30 cellular contexts compared by ENCODE assay signal in the genomic region with DNA sequence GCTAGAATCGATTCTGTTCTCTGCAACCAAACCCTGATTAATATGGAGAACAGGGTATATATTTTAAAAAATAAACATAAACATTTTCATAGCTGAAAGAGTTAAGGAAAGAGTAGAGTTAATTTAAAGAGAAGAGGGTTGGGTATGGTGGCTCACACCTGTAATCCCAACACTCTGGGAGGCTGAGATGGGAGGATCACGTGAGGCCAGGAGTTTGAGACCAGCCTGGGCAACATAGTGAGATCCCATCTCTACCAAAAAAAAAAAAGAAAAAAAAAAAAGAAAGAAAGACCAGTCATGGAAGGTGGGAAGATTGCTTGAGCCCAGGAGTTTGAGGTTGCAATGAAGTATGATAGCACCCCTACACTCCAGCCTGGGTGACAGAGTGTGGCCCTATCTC. TPM values are rescaled to one million over a fixed set of nuclear protein-coding genes. Genes with fewer than 3 reads are reported as not detected.
"Had no signal": no experiment of that assay in that cellular context is flagged by ENCODE, and none has a peak within 500 bp of the region (broad histone marks: within the 10 kb centered on the region; RNA-seq: fewer than 3 reads in every experiment).

No MANE protein-coding gene starts in this region.

- H3K9me3 ChIP-seq: stomach, suprapubic skin, testis, thoracic aorta, thyroid gland, tibial artery, tibial nerve, transverse colon, upper lobe of left lung, upper lobe of right lung, uterus, vagina had no signal

- H3K4me3 Mint-ChIP-seq: stimulated activated memory B cell treated with anti-CD40 and anti-IgM and Interleukin-4, amounts not matched to agents 10 μg/mL and 1 μg/mL and 100 μg/mL, for 72 hours; stimulated activated naive B cell treated with anti-CD40 and anti-IgM and Interleukin-4, amounts not matched to agents 10 μg/mL and 1 μg/mL and 100 μg/mL, for 72 hours; stimulated activated naive CD8-positive, alpha-beta T cell treated with anti-CD3 and anti-CD28 coated beads, Interleukin-15, amount 100 ng/mL, for 72 hours; stimulated activated naive CD8-positive, alpha-beta T cell treated with anti-CD3 and anti-CD28 coated beads, Interleukin-15, Interleukin-2, amounts not matched to agents 100 ng/mL and 50 ng/mL, for 24 hours; type B pancreatic cell had no signal

- H3K36me3 ChIP-seq: stomach, suprapubic skin, thoracic aorta, thyroid gland, tibial nerve, transverse colon, upper lobe of left lung, upper lobe of right lung, uterus, vagina had no signal

- H3K27ac ChIP-seq: stomach, suprapubic skin, testis, thoracic aorta, thyroid gland, tibial artery, tibial nerve, transverse colon, upper lobe of left lung, upper lobe of right lung, uterus, vagina had no signal

- H3K27me3 ChIP-seq: stomach, suprapubic skin, testis, thyroid gland, tibial artery, tibial nerve, transverse colon, upper lobe of left lung, upper lobe of right lung, uterus, vagina had no signal

- FAIRE-seq: urothelium cell line had no signal

- H3K9me3 Mint-ChIP-seq: stimulated activated memory B cell treated with anti-CD40 and anti-IgM and Interleukin-4, amounts not matched to agents 10 μg/mL and 1 μg/mL and 100 μg/mL, for 72 hours; stimulated activated naive B cell treated with anti-CD40 and anti-IgM and Interleukin-4, amounts not matched to agents 10 μg/mL and 1 μg/mL and 100 μg/mL, for 72 hours; stimulated activated naive CD8-positive, alpha-beta T cell treated with anti-CD3 and anti-CD28 coated beads, Interleukin-15, amount 100 ng/mL, for 72 hours; stimulated activated naive CD8-positive, alpha-beta T cell treated with anti-CD3 and anti-CD28 coated beads, Interleukin-15, Interleukin-2, amounts not matched to agents 100 ng/mL and 50 ng/mL, for 24 hours; type B pancreatic cell had no signal

- ATAC-seq: stimulated activated memory B cell treated with anti-CD40 and anti-IgM and Interleukin-4, amounts not matched to agents 10 μg/mL and 1 μg/mL and 100 μg/mL, for 72 hours; stimulated activated naive B cell treated with anti-CD40 and anti-IgM and Interleukin-4, amounts not matched to agents 10 μg/mL and 1 μg/mL and 100 μg/mL, for 72 hours; stimulated activated naive CD8-positive, alpha-beta T cell treated with anti-CD3 and anti-CD28 coated beads, Interleukin-15, amount 100 ng/mL, for 72 hours; stimulated activated naive CD8-positive, alpha-beta T cell treated with anti-CD3 and anti-CD28 coated beads, Interleukin-15, Interleukin-2, amounts not matched to agents 100 U/mL and 50 U/mL, for 24 hours had no signal

- H3K36me3 Mint-ChIP-seq: stimulated activated memory B cell treated with anti-CD40 and anti-IgM and Interleukin-4, amounts not matched to agents 10 μg/mL and 1 μg/mL and 100 μg/mL, for 72 hours; stimulated activated naive B cell treated with anti-CD40 and anti-IgM and Interleukin-4, amounts not matched to agents 10 μg/mL and 1 μg/mL and 100 μg/mL, for 72 hours; type B pancreatic cell had no signal

- H3K4me3 ChIP-seq: stomach, suprapubic skin, testis, thoracic aorta, thyroid gland, tibial artery, tibial nerve, transverse colon, upper lobe of left lung, upper lobe of right lung, uterus, vagina had no signal

- H3K4me1 ChIP-seq: suprapubic skin, testis, thyroid gland, tibial artery, tibial nerve, upper lobe of left lung, upper lobe of right lung, uterus, vagina had no signal

- H3K27ac Mint-ChIP-seq: stimulated activated memory B cell treated with anti-CD40 and anti-IgM and Interleukin-4, amounts not matched to agents 10 μg/mL and 1 μg/mL and 100 μg/mL, for 72 hours; stimulated activated naive B cell treated with anti-CD40 and anti-IgM and Interleukin-4, amounts not matched to agents 10 μg/mL and 1 μg/mL and 100 μg/mL, for 72 hours; stimulated activated naive CD8-positive, alpha-beta T cell treated with anti-CD3 and anti-CD28 coated beads, Interleukin-15, amount 100 ng/mL, for 72 hours; stimulated activated naive CD8-positive, alpha-beta T cell treated with anti-CD3 and anti-CD28 coated beads, Interleukin-15, Interleukin-2, amounts not matched to agents 100 ng/mL and 50 ng/mL, for 24 hours; type B pancreatic cell had no signal

- H3K4me1 Mint-ChIP-seq: stimulated activated memory B cell treated with anti-CD40 and anti-IgM and Interleukin-4, amounts not matched to agents 10 μg/mL and 1 μg/mL and 100 μg/mL, for 72 hours; stimulated activated naive B cell treated with anti-CD40 and anti-IgM and Interleukin-4, amounts not matched to agents 10 μg/mL and 1 μg/mL and 100 μg/mL, for 72 hours; stimulated activated naive CD8-positive, alpha-beta T cell treated with anti-CD3 and anti-CD28 coated beads, Interleukin-15, amount 100 ng/mL, for 72 hours had no signal

- DNase-seq: stimulated activated CD4-positive, alpha-beta T cell treated with anti-CD3 and anti-CD28 coated beads, Interleukin-2, amount 100 ng/mL, for 48 hours; stimulated activated CD4-positive, alpha-beta T cell treated with anti-CD3 and anti-CD28 coated beads, Interleukin-4, amount 100 ng/mL, for 1 hour; stimulated activated CD4-positive, alpha-beta T cell treated with anti-CD3 and anti-CD28 coated beads, Interleukin-4, amount 100 ng/mL, for 24 hours; stimulated activated CD4-positive, alpha-beta T cell treated with anti-CD3 and anti-CD28 coated beads, Interleukin-4, amount 100 ng/mL, for 4 hours; stimulated activated CD8-positive, alpha-beta memory T cell treated with anti-CD3 and anti-CD28 coated beads, Interleukin-4, amount 100 ng/mL, for 48 hours; stimulated activated naive B cell treated with anti-CD40 and anti-IgM and Interleukin-4, amounts not matched to agents 10 μg/mL and 1 μg/mL and 100 μg/mL, for 72 hours; stimulated activated naive CD4-positive, alpha-beta T cell; stimulated activated naive CD4-positive, alpha-beta T cell treated with Interleukin-2 at 50 U/mL for 16 hours; stimulated activated naive CD8-positive, alpha-beta T cell treated with anti-CD3 and anti-CD28 coated beads, Interleukin-15, amount 100 ng/mL, for 72 hours; stimulated activated naive CD8-positive, alpha-beta T cell treated with anti-CD3 and anti-CD28 coated beads, Interleukin-15, Interleukin-2, amounts not matched to agents 100 U/mL and 50 U/mL, for 24 hours; stomach; substantia nigra; testis; thyroid gland; tibial artery; transverse colon; trophoblast cell; upper lobe of left lung; upper lobe of right lung; uterus had no signal

RNA-seq across cellular contexts. Expression of a gene that starts 25.5 kb away (rescaled TPM):
- total RNA-seq: stomach, suprapubic skin, temporal lobe, thoracic aorta, transverse colon, urinary bladder, uterus had no signal
